ENCODE assay signal across 10 cellular contexts in the genomic region with DNA sequence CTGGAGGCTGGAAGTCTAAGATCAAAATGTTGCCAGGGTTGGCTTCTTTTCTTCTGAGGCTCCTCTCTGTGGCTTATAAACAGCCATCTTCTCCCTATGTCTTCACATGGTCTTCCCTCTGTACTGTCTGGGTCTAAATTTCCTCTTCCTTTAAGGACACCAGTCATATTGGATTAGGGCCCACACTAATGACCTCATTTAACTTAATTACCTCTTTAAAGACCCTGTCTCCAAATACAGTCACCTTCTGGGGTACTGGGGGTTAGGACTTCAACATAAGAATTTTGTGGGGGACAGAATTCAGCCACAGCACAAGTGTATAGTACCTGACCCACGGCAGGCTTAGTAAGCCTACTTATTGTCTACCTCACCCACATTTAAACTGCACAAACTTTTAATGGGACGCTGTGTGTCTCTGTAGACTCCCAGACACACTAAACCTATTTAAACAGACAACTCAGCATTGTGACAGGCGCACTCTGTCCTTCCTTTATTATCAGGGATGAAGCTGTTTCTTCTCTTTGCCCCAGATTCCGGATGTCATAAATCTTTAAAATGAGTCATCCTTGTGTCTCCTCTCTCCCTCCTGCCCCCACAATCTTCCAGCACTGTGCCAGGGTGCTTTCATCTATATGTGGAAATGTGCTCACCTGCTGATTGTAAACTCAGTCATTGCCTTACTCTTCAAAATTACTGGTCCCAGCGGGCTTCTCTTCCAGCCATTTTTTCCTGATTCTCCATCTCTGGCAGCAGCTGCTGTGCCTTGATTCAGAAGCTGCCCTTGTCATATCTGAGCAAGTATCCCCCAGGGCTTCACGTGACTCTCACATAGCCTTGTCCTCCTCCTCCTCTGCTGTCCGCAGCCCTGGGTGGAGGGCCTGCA. TPM values are rescaled to one million over a fixed set of nuclear protein-coding genes. Genes with fewer than 3 reads are reported as not detected.
A peak's percentile ranks its signal among the peaks of the same experiment; 100 is the strongest.
DNase-seq lines count a peak whose midpoint lies in the region; ATAC-seq and TF ChIP-seq lines count a peak whose summit lies in the region.
"Had no signal": no experiment of that assay in that cellular context is flagged by ENCODE, and none has a peak within 500 bp of the region (broad histone marks: within the 10 kb centered on the region; RNA-seq: fewer than 3 reads in every experiment).

No MANE protein-coding gene starts in this region.

- ATAC-seq in left ventricle myocardium superior: no peak
- ATAC-seq in GM21447 (IDR thresholded peaks at IDR 0.05; ENCODE audit: unreplicated experiment): no peak

- H3K36me3 ChIP-seq in suprapubic skin: peaks cover 69% of the 10 kb centered on the region

- TF ChIP-seq CTCF in glutamatergic neuron (IDR thresholded peaks at IDR 0.05; ENCODE audit: partially characterized antibody, unreplicated experiment) (no peak), suprapubic skin (IDR thresholded peaks at IDR 0.05) (no peak)

- DNase-seq in A172 (ENCODE audit: low spot score): peak; percentile 96
- peak; percentile 30 for DNase-seq in LHCN-M2 (ENCODE audit: low read depth)
- DNase-seq in SHP77 (lab: John Stamatoyannopoulos, UW): peak; percentile 34 to 59
- peak; percentile 43 for DNase-seq in glutamatergic neuron
- DNase-seq in suprapubic skin (ENCODE audit: low spot score in 2 of 2): no peak
- DNase-seq in left ventricle myocardium superior: no peak
- DNase-seq in stimulated activated CD4-positive, alpha-beta T cell treated with anti-CD3 and anti-CD28 coated beads, Interleukin-2, amount 100 ng/mL, for 24 hours: no peak
- DNase-seq: naive B cell, spleen had no signal

- H3K4me1 Mint-ChIP-seq in glutamatergic neuron (ENCODE audit: low read depth, unreplicated experiment): peaks cover 41% of the 10 kb centered on the region

- peak overlapping the region; percentile 72 for H3K4me3 Mint-ChIP-seq in glutamatergic neuron (ENCODE audit: unreplicated experiment)

- 79% methylated on average over 7 of the region's 7 CpGs for WGBS in suprapubic skin

- peaks cover under 1% of the 10 kb centered on the region for H3K4me1 ChIP-seq in suprapubic skin

- H3K9me3 Mint-ChIP-seq in glutamatergic neuron (ENCODE audit: unreplicated experiment): peaks cover 19% of the 10 kb centered on the region

- no peak overlapping the region for H3K4me3 ChIP-seq in suprapubic skin
- H3K4me3 ChIP-seq: spleen had no signal

- H3K27ac Mint-ChIP-seq in glutamatergic neuron (ENCODE audit: unreplicated experiment): peak overlapping the region; percentile 92

- intact Hi-C loops in left ventricle myocardium superior (cut with micrococcal nuclease): no loop called here

- H3K27me3 Mint-ChIP-seq in glutamatergic neuron (ENCODE audit: unreplicated experiment): peaks cover 11% of the 10 kb centered on the region
- H3K27me3 Mint-ChIP-seq: naive B cell had no signal

- TF ChIP-seq POLR2A in suprapubic skin (IDR thresholded peaks at IDR 0.05): no peak

- no peaks in the 10 kb centered on the region for H3K9me3 ChIP-seq in suprapubic skin
- H3K9me3 ChIP-seq: spleen had no signal

- no peaks in the 10 kb centered on the region for H3K27me3 ChIP-seq in suprapubic skin

- no peak overlapping the region for H3K27ac ChIP-seq in suprapubic skin
- H3K27ac ChIP-seq: spleen had no signal

- no peaks in the 10 kb centered on the region for H3K36me3 Mint-ChIP-seq in glutamatergic neuron (ENCODE audit: unreplicated experiment)

- TF ChIP-seq EP300 in suprapubic skin (IDR thresholded peaks at IDR 0.05): no peak

RNA-seq across cellular contexts. Expression of a gene that starts 5.4 kb away (rescaled TPM):
- total RNA-seq in A172 (2014; rRNA removed; shearing (Covaris generic)): 24.0 and 24.2 TPM in 2 replicates
- total RNA-seq in LHCN-M2 (2014; rRNA removed) (10.3 and 11.7 TPM in 2 replicates), glutamatergic neuron (ENCODE audit: unreplicated experiment) (299 TPM), suprapubic skin (1 to 10 TPM; 3.6 to 8.0 (median 4.5) TPM), left ventricle myocardium superior (4.4 TPM)
- 6.1 TPM for polyA plus RNA-seq in LHCN-M2 (2012)

RNA-seq across cellular contexts. Expression of a gene that starts 27.0 kb away (rescaled TPM):
- total RNA-seq in A172 (2014; rRNA removed; shearing (Covaris generic)): 0.24 and 0.26 TPM in 2 replicates
- 0.63 TPM in 1 of 2 replicates, not detected in the other for total RNA-seq in LHCN-M2 (2014; rRNA removed)
- 0.16 TPM for polyA plus RNA-seq in LHCN-M2 (2012)
- total RNA-seq in glutamatergic neuron (ENCODE audit: unreplicated experiment): 0.78 TPM
- 1 to 10 TPM in 3 of 4 donors, not detected in 1; 1.7 to 3.7 (median 1.7) TPM for total RNA-seq in suprapubic skin
- 0.52 TPM for total RNA-seq in left ventricle myocardium superior

RNA-seq across cellular contexts. Expression of a gene that starts 32.8 kb away (rescaled TPM):
- total RNA-seq in A172 (2014; rRNA removed; shearing (Covaris generic)): 7.4 and 8.1 TPM in 2 replicates
- total RNA-seq in LHCN-M2 (2014; rRNA removed) (6.4 and 6.9 TPM in 2 replicates), glutamatergic neuron (ENCODE audit: unreplicated experiment) (44.0 TPM), suprapubic skin (100 to 1,000 TPM in 1 of 4 donors, 10 to 100 TPM in 3; 86.1 to 141 (median 93.4) TPM), left ventricle myocardium superior (90.1 TPM)
- polyA plus RNA-seq in LHCN-M2 (2012): 5.3 TPM

RNA-seq across cellular contexts. Expression of a gene that starts 37.6 kb away (rescaled TPM):
- total RNA-seq in A172 (2014; rRNA removed; shearing (Covaris generic)): 37.7 and 48.0 TPM in 2 replicates
- 28.1 and 29.1 TPM in 2 replicates for total RNA-seq in LHCN-M2 (2014; rRNA removed)
- 25.2 TPM for polyA plus RNA-seq in LHCN-M2 (2012)
- 51.8 TPM for total RNA-seq in glutamatergic neuron (ENCODE audit: unreplicated experiment)
- 10 to 100 TPM; 26.8 to 40.6 (median 35.3) TPM for total RNA-seq in suprapubic skin
- 8.6 TPM for total RNA-seq in left ventricle myocardium superior

RNA-seq across cellular contexts. Expression of a gene that starts 42.4 kb away (rescaled TPM):
- not detected in 2 replicates for total RNA-seq in A172 (2014; rRNA removed; shearing (Covaris generic))
- total RNA-seq in LHCN-M2 (2014; rRNA removed): not detected in 2 replicates
- polyA plus RNA-seq in LHCN-M2 (2012): not detected
- 3.0 TPM for total RNA-seq in glutamatergic neuron (ENCODE audit: unreplicated experiment)
- total RNA-seq in suprapubic skin: 10 to 100 TPM; 27.2 to 47.4 (median 33.1) TPM
- total RNA-seq in left ventricle myocardium superior: not detected

Comparison
In these comparisons a context has a peak if more than half of its experiments do, and no peak if none do; other contexts are left out.
1. DNase-seq: peak in A172 (single experiment), LHCN-M2 (single experiment), SHP77 (2 of 2) and glutamatergic neuron (single experiment); none in suprapubic skin (0 of 2), left ventricle myocardium superior (single experiment) and stimulated activated CD4-positive, alpha-beta T cell treated with anti-CD3 and anti-CD28 coated beads, Interleukin-2, amount 100 ng/mL, for 24 hours (0 of 2).
2. RNA of a gene that starts 5.4 kb away (total RNA-seq): 299 TPM in glutamatergic neuron (single experiment); 24.0 to 24.2 TPM in A172, 10.3 to 11.7 TPM in LHCN-M2, 3.6 to 8.0 TPM in suprapubic skin and 4.4 TPM in left ventricle myocardium superior (single experiment); every median in the first group is over 10 times any median in the second.